14 cellular contexts compared by ENCODE assay signal in genomic region chr5:157518963-157519362, GRCh38. TPM values are rescaled to one million over a fixed set of nuclear protein-coding genes. Genes with fewer than 3 reads are reported as not detected.
DNase-seq lines count a peak whose midpoint lies in the region; ATAC-seq and TF ChIP-seq lines count a peak whose summit lies in the region.
"Had no signal": no experiment of that assay in that cellular context is flagged by ENCODE, and none has a peak within 500 bp of the region (broad histone marks: within the 10 kb centered on the region; RNA-seq: fewer than 3 reads in every experiment).

No MANE protein-coding gene starts in this region.

- H3K27me3 ChIP-seq in upper lobe of right lung: no peaks in the 10 kb centered on the region
- H3K27me3 ChIP-seq: BLaER1, ovary had no signal

- peaks cover 24% of the 10 kb centered on the region for H3K4me1 ChIP-seq in upper lobe of right lung
- H3K4me1 ChIP-seq: BLaER1 had no signal

- DNase-seq in GM10248 (ENCODE audit: extremely low spot score): peak; percentile 63
- DNase-seq in T-helper 2 cell treated with Interferon-gamma antibody and Interleukin-4, amounts not matched to agents 5 μg/mL and 100 μg/mL, for 36 hours (ENCODE audit: low spot score): peak; percentile 51
- no peak for DNase-seq in activated CD4-positive, CD25-positive, alpha-beta regulatory T cell (lab: John Stamatoyannopoulos, UW)
- DNase-seq in upper lobe of right lung: no peak
- no peak for DNase-seq in NCI-H2029 treated with DMSO at 0.1 percent for 48 hours (lab: John Stamatoyannopoulos, UW)
- no peak for DNase-seq in head of caudate nucleus
- DNase-seq: activated CD4-positive, CD25-positive, alpha-beta regulatory T cell treated with anti-CD3 and anti-CD28 coated beads, Interleukin-2, amount 50 U/mL, for 72 hours; NCI-H1694 treated with DMSO at 0.1 percent for 48 hours; ovary had no signal

- POLR2A ChIA-PET in GM10248 (lab: Yijun Ruan, JAX): interaction anchor here (0.6 to 1.8 kb wide), 3 partner anchors 12 to 598 kb away, joined by 4 to 5 read pairs (median 5); no protein-coding TSS in a partner anchor

- no peaks in the 10 kb centered on the region for H3K27me3 Mint-ChIP-seq in T-helper 2 cell treated with Interferon-gamma antibody and Interleukin-4, amounts not matched to agents 5 μg/mL and 100 μg/mL, for 36 hours (ENCODE audit: low read depth)

- H3K27ac Mint-ChIP-seq in T-helper 2 cell treated with Interferon-gamma antibody and Interleukin-4, amounts not matched to agents 5 μg/mL and 100 μg/mL, for 36 hours: no peak overlapping the region

- H3K36me3 ChIP-seq in upper lobe of right lung: peaks cover 6% of the 10 kb centered on the region
- H3K36me3 ChIP-seq: ovary had no signal

- H3K4me3 ChIP-seq in upper lobe of right lung: no peak overlapping the region
- H3K4me3 ChIP-seq: BLaER1, ovary had no signal

- TF ChIP-seq CTCF in GM10248 (IDR thresholded peaks at IDR 0.05; ENCODE audit: control extremely low read depth, extremely low read depth, low read depth, missing control alignments) (no peak), upper lobe of right lung (IDR thresholded peaks at IDR 0.05) (no peak)

- peaks cover 89% of the 10 kb centered on the region for H3K36me3 Mint-ChIP-seq in T-helper 2 cell treated with Interferon-gamma antibody and Interleukin-4, amounts not matched to agents 5 μg/mL and 100 μg/mL, for 36 hours (ENCODE audit: low read depth)

- no peaks in the 10 kb centered on the region for H3K9me3 ChIP-seq in upper lobe of right lung
- H3K9me3 ChIP-seq: BLaER1, ovary had no signal

- no peaks in the 10 kb centered on the region for H3K9me3 Mint-ChIP-seq in T-helper 2 cell treated with Interferon-gamma antibody and Interleukin-4, amounts not matched to agents 5 μg/mL and 100 μg/mL, for 36 hours

- no peak overlapping the region for H3K27ac ChIP-seq in upper lobe of right lung
- H3K27ac ChIP-seq: BLaER1, epithelial cell of prostate, ovary, RWPE1 had no signal

- peak overlapping the region; percentile 42 for H3K4me3 Mint-ChIP-seq in T-helper 2 cell treated with Interferon-gamma antibody and Interleukin-4, amounts not matched to agents 5 μg/mL and 100 μg/mL, for 36 hours

- intact Hi-C loops in upper lobe of right lung (cut with DNase I): no loop called here
- intact Hi-C loops in head of caudate nucleus (cut with DNase I): no loop called here

- ATAC-seq in GM18909 (IDR thresholded peaks at IDR 0.05; ENCODE audit: poor library complexity, unreplicated experiment) (peak; percentile 81), HG02852 (IDR thresholded peaks at IDR 0.05; ENCODE audit: unreplicated experiment) (peak; percentile 86), upper lobe of right lung (no peak)

- peaks cover 53% of the 10 kb centered on the region for H3K4me1 Mint-ChIP-seq in T-helper 2 cell treated with Interferon-gamma antibody and Interleukin-4, amounts not matched to agents 5 μg/mL and 100 μg/mL, for 36 hours (ENCODE audit: low read depth)

- CTCF ChIA-PET in GM10248 (lab: Yijun Ruan, JAX): interaction anchor here (0.7 to 2.7 kb wide), 16 partner anchors 9 to 200 kb away, joined by 3 to 9 read pairs (median 3); no protein-coding TSS in a partner anchor

RNA-seq across cellular contexts. Expression of gene ADAM19, which starts 56.6 kb away (rescaled TPM):
- 10.6 TPM for total RNA-seq in upper lobe of right lung

RNA-seq across cellular contexts. Expression of gene NIPAL4, which starts 59.0 kb away (rescaled TPM):
- total RNA-seq in upper lobe of right lung: not detected

Comparison
In these comparisons a context has a peak if more than half of its experiments do, and no peak if none do; other contexts are left out.
1. DNase-seq: peak in GM10248 (single experiment) and T-helper 2 cell treated with Interferon-gamma antibody and Interleukin-4, amounts not matched to agents 5 μg/mL and 100 μg/mL, for 36 hours (single experiment); none in activated CD4-positive, CD25-positive, alpha-beta regulatory T cell (0 of 4), upper lobe of right lung (single experiment), NCI-H2029 treated with DMSO at 0.1 percent for 48 hours (single experiment) and head of caudate nucleus (0 of 42).